ENCODE assay signal across 11 cellular contexts in the genomic region with DNA sequence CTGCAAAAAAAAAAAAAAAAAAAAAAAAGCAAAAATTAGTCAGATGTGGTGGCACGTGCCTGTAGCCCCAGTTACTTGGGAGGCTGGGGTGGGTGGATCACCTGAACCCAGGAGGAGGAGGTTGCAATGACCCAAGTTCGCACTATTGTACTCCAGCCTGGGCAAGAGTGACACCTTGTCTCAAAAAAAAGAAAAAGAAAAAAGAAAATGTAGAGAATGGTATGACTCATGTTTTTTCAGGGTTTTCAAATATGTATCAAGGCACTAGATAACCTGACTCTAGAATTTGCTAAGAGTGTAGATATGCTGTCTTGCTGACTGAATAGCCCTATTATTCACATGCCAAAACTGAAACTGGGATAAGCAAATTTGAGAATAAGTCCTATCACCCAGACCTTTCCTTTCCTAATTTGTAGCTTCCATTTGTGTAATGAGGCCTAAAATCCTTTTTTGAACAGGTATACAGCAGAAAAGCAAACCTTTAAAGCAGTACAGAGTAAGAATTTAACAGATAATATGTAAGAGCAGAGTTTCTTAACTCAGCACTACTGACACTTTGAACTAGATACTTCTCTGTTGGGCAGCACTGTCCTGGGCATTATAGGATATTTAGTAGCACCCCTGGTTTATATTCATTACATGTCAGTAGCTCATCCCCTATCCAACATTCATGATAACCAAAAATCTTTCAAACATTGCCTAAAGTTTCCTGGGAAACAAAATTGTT.
A peak's percentile ranks its signal among the peaks of the same experiment; 100 is the strongest.
DNase-seq lines count a peak whose midpoint lies in the region; ATAC-seq and TF ChIP-seq lines count a peak whose summit lies in the region.
"Had no signal": no experiment of that assay in that cellular context is flagged by ENCODE, and none has a peak within 500 bp of the region (broad histone marks: within the 10 kb centered on the region; RNA-seq: fewer than 3 reads in every experiment).

No MANE protein-coding gene starts in this region.

- H3K4me1 ChIP-seq in PC-3 (ENCODE audit: insufficient read depth, low read length) (0 out of 2 replicates have a peak, but pooled peaks cover 4% of the 10 kb centered on the region), gastroesophageal sphincter (no peaks in the 10 kb centered on the region)
- H3K4me1 ChIP-seq: upper lobe of right lung had no signal

- H3F3A ChIP-seq in PC-3 (ENCODE audit: low read length, unreplicated experiment), result no peaks in the 10 kb centered on the region

- H3K27me3 ChIP-seq in PC-3 (ENCODE audit: low read length) (no peaks in the 10 kb centered on the region), gastroesophageal sphincter (no peaks in the 10 kb centered on the region)
- H3K27me3 ChIP-seq: upper lobe of right lung had no signal

- no peak for TF ChIP-seq POLR2A in gastroesophageal sphincter (IDR thresholded peaks at IDR 0.05)

- no peaks in the 10 kb centered on the region for H3K9me2 ChIP-seq in PC-3 (replicated peaks; ENCODE audit: low read length)

- no peaks in the 10 kb centered on the region for H3K79me2 ChIP-seq in PC-3 (ENCODE audit: low read length)

- BruUV-seq in PC-3 (replicated peaks; lab: Mats Ljungman, UMichigan), result no TSS peak

- H3K4me3 Mint-ChIP-seq in activated CD4-positive, alpha-beta memory T cell treated with anti-CD3 and anti-CD28 coated beads for 36 hours, result no peak overlapping the region
- no peak overlapping the region for H3K4me3 Mint-ChIP-seq in activated CD4-positive, alpha-beta memory T cell treated with anti-CD3 and anti-CD28 coated beads, Interleukin-2, amount 10 ng/mL, durations not matched to agents 7 days and 5 days

- ATAC-seq in GM21529 (IDR thresholded peaks at IDR 0.05; ENCODE audit: unreplicated experiment) (peak; percentile 88), PC-3 (peak; percentile 72), gastroesophageal sphincter (no peak)
- ATAC-seq: A549, upper lobe of right lung had no signal

- H2AFZ ChIP-seq in PC-3 (ENCODE audit: low read length), result no peak overlapping the region

- no peak for TF ChIP-seq CTCF in PC-3 (conservative IDR thresholded peaks at IDR 0.05; ENCODE audit: low read depth, low read length)
- TF ChIP-seq CTCF in gastroesophageal sphincter (IDR thresholded peaks at IDR 0.05), result no peak

- H3K4me2 ChIP-seq in PC-3 (ENCODE audit: low read length), result 0 out of 2 replicates have a peak overlapping the region, but pooled peaks have one; percentile 17
- H3K4me2 ChIP-seq: A549 had no signal

- H3K36me3 ChIP-seq in PC-3 (ENCODE audit: low read depth, low read length) (no peaks in the 10 kb centered on the region), gastroesophageal sphincter (no peaks in the 10 kb centered on the region)
- H3K36me3 ChIP-seq: upper lobe of right lung had no signal

- no peaks in the 10 kb centered on the region for H3K27me3 Mint-ChIP-seq in activated CD4-positive, alpha-beta memory T cell treated with anti-CD3 and anti-CD28 coated beads for 36 hours
- no peaks in the 10 kb centered on the region for H3K27me3 Mint-ChIP-seq in activated CD4-positive, alpha-beta memory T cell treated with anti-CD3 and anti-CD28 coated beads, Interleukin-2, amount 10 ng/mL, durations not matched to agents 7 days and 5 days

- H3K27ac ChIP-seq in PC-3 (ENCODE audit: low read length) (no peak overlapping the region), gastroesophageal sphincter (no peak overlapping the region)
- H3K27ac ChIP-seq: A549, upper lobe of right lung had no signal

- WGBS in gastroesophageal sphincter (ENCODE audit: low coverage in 1 of 2), 2 donors, result 94 to 100% methylated on average over 2 of the region's 2 CpGs

- peaks cover 8% of the 10 kb centered on the region for H3K36me3 Mint-ChIP-seq in activated CD4-positive, alpha-beta memory T cell treated with anti-CD3 and anti-CD28 coated beads for 36 hours
- H3K36me3 Mint-ChIP-seq in activated CD4-positive, alpha-beta memory T cell treated with anti-CD3 and anti-CD28 coated beads, Interleukin-2, amount 10 ng/mL, durations not matched to agents 7 days and 5 days (ENCODE audit: low read depth), result peaks cover 3% of the 10 kb centered on the region

- TF ChIP-seq EP300 in gastroesophageal sphincter (IDR thresholded peaks at IDR 0.05), result no peak

- intact Hi-C loops in activated CD4-positive, alpha-beta memory T cell treated with anti-CD3 and anti-CD28 coated beads for 36 hours (cut with micrococcal nuclease), result loop anchor here (10.0 kb wide), 1 partner anchor 96 kb away; no protein-coding TSS in a partner anchor
- intact Hi-C loops in PC-3 (cut with micrococcal nuclease), result no loop called here

- H3K9me3 Mint-ChIP-seq in activated CD4-positive, alpha-beta memory T cell treated with anti-CD3 and anti-CD28 coated beads for 36 hours, result no peaks in the 10 kb centered on the region
- no peaks in the 10 kb centered on the region for H3K9me3 Mint-ChIP-seq in activated CD4-positive, alpha-beta memory T cell treated with anti-CD3 and anti-CD28 coated beads, Interleukin-2, amount 10 ng/mL, durations not matched to agents 7 days and 5 days

- peak; percentile 54 for DNase-seq in activated CD4-positive, alpha-beta memory T cell treated with anti-CD3 and anti-CD28 coated beads for 36 hours
- no peak for DNase-seq in activated CD4-positive, alpha-beta memory T cell treated with anti-CD3 and anti-CD28 coated beads, Interleukin-2, amount 10 ng/mL, durations not matched to agents 7 days and 5 days
- DNase-seq in PC-3, result peak; percentile 9
- peak; percentile 16 for DNase-seq in kidney tubule cell (ENCODE audit: low spot score)
- DNase-seq in NCI-H1930 (lab: John Stamatoyannopoulos, UW), result no peak
- no peak for DNase-seq in NK-92 (lab: John Stamatoyannopoulos, UW; ENCODE audit: unreplicated experiment)
- DNase-seq: NCI-H82, upper lobe of right lung had no signal

- H3K4me1 Mint-ChIP-seq in activated CD4-positive, alpha-beta memory T cell treated with anti-CD3 and anti-CD28 coated beads for 36 hours (ENCODE audit: low read depth), result peaks cover 18% of the 10 kb centered on the region
- H3K4me1 Mint-ChIP-seq in activated CD4-positive, alpha-beta memory T cell treated with anti-CD3 and anti-CD28 coated beads, Interleukin-2, amount 10 ng/mL, durations not matched to agents 7 days and 5 days, result peaks cover 15% of the 10 kb centered on the region

- CTCF ChIA-PET in activated CD4-positive, alpha-beta memory T cell treated with anti-CD3 and anti-CD28 coated beads for 36 hours (lab: Charles Lee), result interaction anchor here (0.7 to 1.4 kb wide), 2 partner anchors 11 to 12 kb away, joined by 3 to 4 read pairs; no protein-coding TSS in a partner anchor
- CTCF ChIA-PET in activated CD4-positive, alpha-beta memory T cell treated with anti-CD3 and anti-CD28 coated beads, Interleukin-2, amount 10 ng/mL, durations not matched to agents 7 days and 5 days (lab: Charles Lee), result no interaction called here
- CTCF ChIA-PET in PC-3 (lab: Charles Lee), result no interaction called here

- H3K9ac ChIP-seq in PC-3 (ENCODE audit: low read length), result no peak overlapping the region

- no peaks in the 10 kb centered on the region for H4K20me1 ChIP-seq in PC-3 (ENCODE audit: low read length)

- peak overlapping the region; percentile 70 for H3K27ac Mint-ChIP-seq in activated CD4-positive, alpha-beta memory T cell treated with anti-CD3 and anti-CD28 coated beads for 36 hours
- H3K27ac Mint-ChIP-seq in activated CD4-positive, alpha-beta memory T cell treated with anti-CD3 and anti-CD28 coated beads, Interleukin-2, amount 10 ng/mL, durations not matched to agents 7 days and 5 days, result no peak overlapping the region

- H3K4me3 ChIP-seq in PC-3 (ENCODE audit: low read length) (no peak overlapping the region), gastroesophageal sphincter (no peak overlapping the region)
- H3K4me3 ChIP-seq: A549, upper lobe of right lung had no signal

- no peaks in the 10 kb centered on the region for H3K9me3 ChIP-seq in PC-3 (ENCODE audit: low read length)
- no peaks in the 10 kb centered on the region for H3K9me3 ChIP-seq in gastroesophageal sphincter
- H3K9me3 ChIP-seq: A549, upper lobe of right lung had no signal

- POLR2A ChIA-PET in activated CD4-positive, alpha-beta memory T cell treated with anti-CD3 and anti-CD28 coated beads for 36 hours (lab: Charles Lee), result interaction anchor here (1.1 kb wide), 1 partner anchor 121 kb away, joined by 3 read pairs; a partner anchor contains a TSS
- POLR2A ChIA-PET in activated CD4-positive, alpha-beta memory T cell treated with anti-CD3 and anti-CD28 coated beads, Interleukin-2, amount 10 ng/mL, durations not matched to agents 7 days and 5 days (lab: Charles Lee), result interaction anchor here (1.7 kb wide), 1 partner anchor 140 kb away, joined by 3 read pairs; no protein-coding TSS in a partner anchor
- POLR2A ChIA-PET in PC-3 (lab: Charles Lee; ENCODE audit: unreplicated experiment), result no interaction called here

Comparison
In these comparisons a context has a peak if more than half of its experiments do, and no peak if none do; other contexts are left out.
1. DNase-seq: peak in activated CD4-positive, alpha-beta memory T cell treated with anti-CD3 and anti-CD28 coated beads for 36 hours (single experiment), PC-3 (single experiment) and kidney tubule cell (single experiment); none in activated CD4-positive, alpha-beta memory T cell treated with anti-CD3 and anti-CD28 coated beads, Interleukin-2, amount 10 ng/mL, durations not matched to agents 7 days and 5 days (single experiment), NCI-H1930 (0 of 2) and NK-92 (single experiment).